ENCODE assay signal across 15 cellular contexts in the genomic region with DNA sequence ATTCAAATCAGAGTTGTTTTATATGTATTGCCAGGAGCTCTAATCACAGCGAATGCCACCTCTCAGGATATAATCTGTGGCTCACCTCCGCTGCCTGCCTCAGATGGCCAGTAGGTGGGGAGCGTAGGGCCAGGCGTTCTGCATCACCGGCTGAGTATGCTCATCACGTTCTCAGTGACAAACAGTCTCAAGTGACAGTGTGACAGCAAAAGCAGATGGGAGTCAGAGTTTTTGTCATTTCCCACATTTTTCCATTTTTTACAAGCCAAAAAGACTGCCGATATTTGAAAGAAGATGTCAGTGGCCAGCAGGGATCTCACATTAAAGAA.
A peak's percentile ranks its signal among the peaks of the same experiment; 100 is the strongest.
DNase-seq lines count a peak whose midpoint lies in the region; ATAC-seq and TF ChIP-seq lines count a peak whose summit lies in the region.
"Had no signal": no experiment of that assay in that cellular context is flagged by ENCODE, and none has a peak within 500 bp of the region (broad histone marks: within the 10 kb centered on the region; RNA-seq: fewer than 3 reads in every experiment).

No MANE protein-coding gene starts in this region.

- TF ChIP-seq CTCF in PC-3 (conservative IDR thresholded peaks at IDR 0.05; ENCODE audit: low read depth, low read length) (peak; percentile 45; the same call in 1 of the 2 replicates), progenitor cell of endocrine pancreas (IDR thresholded peaks at IDR 0.05; ENCODE audit: unreplicated experiment) (peak; percentile 33)

- ATAC-seq in PC-3: peak; percentile 71

- no peaks in the 10 kb centered on the region for H3K9me3 ChIP-seq in PC-3 (ENCODE audit: low read length)
- H3K9me3 ChIP-seq in CD8-positive, alpha-beta memory T cell (ENCODE audit: low read length): no peaks in the 10 kb centered on the region
- H3K9me3 ChIP-seq: adrenal gland, esophagus muscularis mucosa, ovary, transverse colon had no signal

- H3K4me1 ChIP-seq in PC-3 (ENCODE audit: insufficient read depth, low read length): no peaks in the 10 kb centered on the region
- H3K4me1 ChIP-seq in CD8-positive, alpha-beta memory T cell (ENCODE audit: insufficient read depth, low read length): no peaks in the 10 kb centered on the region
- H3K4me1 ChIP-seq: esophagus muscularis mucosa, transverse colon had no signal

- no TSS peak for BruUV-seq in PC-3 (replicated peaks; lab: Mats Ljungman, UMichigan)

- H3K4me3 ChIP-seq in PC-3 (ENCODE audit: low read length): no peak overlapping the region
- no peak overlapping the region for H3K4me3 ChIP-seq in CD8-positive, alpha-beta memory T cell (ENCODE audit: low read length)
- H3K4me3 ChIP-seq: adrenal gland, esophagus muscularis mucosa, ovary, transverse colon had no signal

- H3F3A ChIP-seq in PC-3 (ENCODE audit: low read length, unreplicated experiment): no peaks in the 10 kb centered on the region

- no peak overlapping the region for H3K9ac ChIP-seq in PC-3 (ENCODE audit: low read length)

- no peak overlapping the region for H3K27ac Mint-ChIP-seq in progenitor cell of endocrine pancreas
- H3K27ac Mint-ChIP-seq in CD8-positive, alpha-beta memory T cell: no peak overlapping the region
- H3K27ac Mint-ChIP-seq: T-helper 1 cell treated with Interleukin-12 subunit alpha and Interleukin-12 subunit beta and Interleukin-4 antibody, amounts not matched to agents 30 μg/mL and 1 μg/mL, for 36 hours had no signal

- H3K36me3 Mint-ChIP-seq in progenitor cell of endocrine pancreas (ENCODE audit: insufficient read depth): no peaks in the 10 kb centered on the region
- H3K36me3 Mint-ChIP-seq in CD8-positive, alpha-beta memory T cell: no peaks in the 10 kb centered on the region

- H2AFZ ChIP-seq in PC-3 (ENCODE audit: low read length): no peak overlapping the region

- peak; percentile 57 for DNase-seq in NCI-H146 (lab: John Stamatoyannopoulos, UW)
- DNase-seq in NCI-H146 treated with DMSO at 0.1 percent for 48 hours (lab: John Stamatoyannopoulos, UW; ENCODE audit: unreplicated experiment): no peak
- DNase-seq in PC-3: peak; percentile 18
- peak; percentile 74 for DNase-seq in globus pallidus (ENCODE audit: low spot score)
- no peak for DNase-seq in progenitor cell of endocrine pancreas (ENCODE audit: low spot score, unreplicated experiment)
- no peak for DNase-seq in NOMO-1 (lab: John Stamatoyannopoulos, UW; ENCODE audit: unreplicated experiment in 2 of 2)
- DNase-seq in UCSD-AML1 (lab: John Stamatoyannopoulos, UW; ENCODE audit: unreplicated experiment): no peak
- no peak for DNase-seq in CD8-positive, alpha-beta memory T cell
- DNase-seq: 8988T, DMS153, ovary, transverse colon had no signal

- H3K79me2 ChIP-seq in PC-3 (ENCODE audit: low read length): no peaks in the 10 kb centered on the region

- intact Hi-C loops in PC-3 (cut with micrococcal nuclease): no loop called here

- H3K4me3 Mint-ChIP-seq in progenitor cell of endocrine pancreas (ENCODE audit: low read depth): no peak overlapping the region
- H3K4me3 Mint-ChIP-seq in CD8-positive, alpha-beta memory T cell: no peak overlapping the region
- H3K4me3 Mint-ChIP-seq: T-helper 1 cell treated with Interleukin-12 subunit alpha and Interleukin-12 subunit beta and Interleukin-4 antibody, amounts not matched to agents 30 μg/mL and 1 μg/mL, for 36 hours had no signal

- peaks cover 6% of the 10 kb centered on the region for H3K4me1 Mint-ChIP-seq in progenitor cell of endocrine pancreas (ENCODE audit: low read depth)
- H3K4me1 Mint-ChIP-seq in CD8-positive, alpha-beta memory T cell: no peaks in the 10 kb centered on the region

- H3K27me3 ChIP-seq in PC-3 (ENCODE audit: low read length): peaks cover 19% of the 10 kb centered on the region
- no peaks in the 10 kb centered on the region for H3K27me3 ChIP-seq in CD8-positive, alpha-beta memory T cell (ENCODE audit: insufficient read depth, low read length, poor library complexity, severe bottlenecking)
- H3K27me3 ChIP-seq: esophagus muscularis mucosa, ovary, transverse colon had no signal

- POLR2A ChIA-PET in PC-3 (lab: Charles Lee; ENCODE audit: unreplicated experiment): no interaction called here
- POLR2A ChIA-PET in CD8-positive, alpha-beta memory T cell (lab: Charles Lee): no interaction called here

- no peaks in the 10 kb centered on the region for H3K9me2 ChIP-seq in PC-3 (replicated peaks; ENCODE audit: low read length)

- H3K4me2 ChIP-seq in PC-3 (ENCODE audit: low read length): no peak overlapping the region

- peaks cover 3% of the 10 kb centered on the region for H3K27me3 Mint-ChIP-seq in progenitor cell of endocrine pancreas
- peaks cover 12 to 27% of the 10 kb centered on the region in 2 donors for H3K27me3 Mint-ChIP-seq in CD8-positive, alpha-beta memory T cell

- no peaks in the 10 kb centered on the region for H3K9me3 Mint-ChIP-seq in progenitor cell of endocrine pancreas (ENCODE audit: low read depth)
- H3K9me3 Mint-ChIP-seq in CD8-positive, alpha-beta memory T cell: no peaks in the 10 kb centered on the region
- H3K9me3 Mint-ChIP-seq: T-helper 1 cell treated with Interleukin-12 subunit alpha and Interleukin-12 subunit beta and Interleukin-4 antibody, amounts not matched to agents 30 μg/mL and 1 μg/mL, for 36 hours had no signal

- no peak overlapping the region for H3K27ac ChIP-seq in PC-3 (ENCODE audit: low read length)
- H3K27ac ChIP-seq in CD8-positive, alpha-beta memory T cell (ENCODE audit: low read depth, low read length): no peak overlapping the region
- H3K27ac ChIP-seq: esophagus muscularis mucosa, ovary, transverse colon had no signal

- H4K20me1 ChIP-seq in PC-3 (ENCODE audit: low read length): no peaks in the 10 kb centered on the region

- CTCF ChIA-PET in PC-3 (lab: Charles Lee): no interaction called here
- CTCF ChIA-PET in CD8-positive, alpha-beta memory T cell (lab: Charles Lee): no interaction called here

- H3K36me3 ChIP-seq in PC-3 (ENCODE audit: low read depth, low read length): no peaks in the 10 kb centered on the region
- H3K36me3 ChIP-seq in CD8-positive, alpha-beta memory T cell (ENCODE audit: insufficient read depth, low read length): no peaks in the 10 kb centered on the region
- H3K36me3 ChIP-seq: adrenal gland, esophagus muscularis mucosa, ovary, transverse colon had no signal

Comparison
In these comparisons a context has a peak if more than half of its experiments do, and no peak if none do; other contexts are left out.
1. DNase-seq: peak in NCI-H146 (single experiment), PC-3 (single experiment) and globus pallidus (single experiment); none in NCI-H146 treated with DMSO at 0.1 percent for 48 hours (single experiment), progenitor cell of endocrine pancreas (single experiment), NOMO-1 (0 of 2), UCSD-AML1 (single experiment) and CD8-positive, alpha-beta memory T cell (0 of 5).